Comparison of ENCODE assay signal across 26 cellular contexts in the genomic region with DNA sequence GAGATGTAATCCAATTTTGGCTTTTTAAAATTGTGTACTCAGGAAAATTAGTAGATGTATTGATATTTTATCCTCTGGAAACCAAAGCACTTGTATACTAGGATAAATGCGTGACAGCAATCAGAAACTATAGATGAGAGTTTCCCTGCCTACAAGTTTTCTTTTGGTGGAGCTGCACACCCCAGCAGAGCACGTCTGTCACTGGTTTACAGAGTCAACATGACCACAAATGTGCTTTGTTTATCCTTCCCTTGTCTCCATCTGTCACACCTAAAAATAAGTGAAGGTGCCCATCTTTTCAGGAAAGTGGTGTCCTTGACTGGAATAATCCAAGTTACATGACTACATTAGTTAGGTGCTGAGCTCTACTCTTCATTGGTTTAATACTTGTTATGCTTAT.
"Had no signal": no experiment of that assay in that cellular context is flagged by ENCODE, and none has a peak within 500 bp of the region (broad histone marks: within the 10 kb centered on the region; RNA-seq: fewer than 3 reads in every experiment).

No MANE protein-coding gene starts in this region.

- H3K27ac Mint-ChIP-seq: activated CD4-positive, alpha-beta memory T cell treated with anti-CD3 and anti-CD28 coated beads, Interleukin-2, amount 10 ng/mL, durations not matched to agents 7 days and 5 days; activated CD4-positive, alpha-beta T cell treated with anti-CD3 and anti-CD28 coated beads, Interleukin-2, amount 10 ng/mL, durations not matched to agents 7 days and 5 days; activated naive CD4-positive, alpha-beta T cell treated with anti-CD3 and anti-CD28 coated beads, Interleukin-2, amount 10 ng/mL, durations not matched to agents 7 days and 5 days; activated naive CD8-positive, alpha-beta T cell treated with anti-CD3 and anti-CD28 coated beads, Interleukin-2, amount 10 ng/mL, durations not matched to agents 7 days and 5 days; activated T-cell treated with anti-CD3 and anti-CD28 coated beads, Interleukin-2, amount 50 U/mL, for 24 hours; endodermal cell; natural killer cell treated with Interleukin-12 subunit alpha and Interleukin-12 subunit beta and Interleukin-15 and Interleukin-18, amount 100 ng/mL, for 72 hours; WTC11 had no signal

- H3K4me3 Mint-ChIP-seq: activated CD4-positive, alpha-beta memory T cell treated with anti-CD3 and anti-CD28 coated beads, Interleukin-2, amount 10 ng/mL, durations not matched to agents 7 days and 5 days; activated CD4-positive, alpha-beta T cell treated with anti-CD3 and anti-CD28 coated beads, Interleukin-2, amount 10 ng/mL, durations not matched to agents 7 days and 5 days; activated naive CD4-positive, alpha-beta T cell treated with anti-CD3 and anti-CD28 coated beads, Interleukin-2, amount 10 ng/mL, durations not matched to agents 7 days and 5 days; activated naive CD8-positive, alpha-beta T cell treated with anti-CD3 and anti-CD28 coated beads, Interleukin-2, amount 10 ng/mL, durations not matched to agents 7 days and 5 days; activated T-cell treated with anti-CD3 and anti-CD28 coated beads, Interleukin-2, amount 50 U/mL, for 24 hours; endodermal cell; natural killer cell treated with Interleukin-12 subunit alpha and Interleukin-12 subunit beta and Interleukin-15 and Interleukin-18, amount 100 ng/mL, for 72 hours; WTC11 had no signal

- H3K4me2 ChIP-seq: smooth muscle cell had no signal

- H3K27ac ChIP-seq: ascending aorta, brain microvascular endothelial cell, heart right ventricle, left lung, lower lobe of right lung, right atrium auricular region, suprapubic skin, tibial artery, upper lobe of right lung had no signal

- H3K9me3 ChIP-seq: ascending aorta, lower lobe of right lung, right atrium auricular region, suprapubic skin, tibial artery, upper lobe of right lung had no signal

- H3K36me3 ChIP-seq: ascending aorta, brain microvascular endothelial cell, heart right ventricle, left lung, lower lobe of right lung, right atrium auricular region, suprapubic skin, tibial artery, upper lobe of right lung had no signal

- H3K4me1 ChIP-seq: ascending aorta, heart right ventricle, left lung, lower lobe of right lung, right atrium auricular region, suprapubic skin, tibial artery, upper lobe of right lung had no signal

- H3K9me3 Mint-ChIP-seq: activated T-cell treated with anti-CD3 and anti-CD28 coated beads, Interleukin-2, amount 50 U/mL, for 24 hours had no signal

- H3K27me3 ChIP-seq: ascending aorta, brain microvascular endothelial cell, heart right ventricle, left lung, right atrium auricular region, suprapubic skin, tibial artery, upper lobe of right lung had no signal

- ATAC-seq: esophagus mucosa; heart right ventricle; left lung; lower lobe of right lung; natural killer cell treated with Interleukin-12 subunit alpha and Interleukin-12 subunit beta and Interleukin-15 and Interleukin-18, amount 100 ng/mL, for 72 hours; upper lobe of right lung; WTC11 had no signal

- DNase-seq: activated CD4-positive, alpha-beta memory T cell treated with anti-CD3 and anti-CD28 coated beads, Interleukin-2, amount 10 ng/mL, durations not matched to agents 7 days and 5 days; activated CD4-positive, alpha-beta T cell treated with anti-CD3 and anti-CD28 coated beads for 1 hour; activated CD4-positive, alpha-beta T cell treated with anti-CD3 and anti-CD28 coated beads, Interleukin-2, amount 10 ng/mL, durations not matched to agents 7 days and 5 days; activated CD8-positive, alpha-beta memory T cell treated with anti-CD3 and anti-CD28 coated beads, Interleukin-2, amount 50 U/mL, for 48 hours; activated gamma-delta T cell; activated naive CD4-positive, alpha-beta T cell treated with anti-CD3 and anti-CD28 coated beads, Interleukin-2, amount 10 ng/mL, durations not matched to agents 7 days and 5 days; activated naive CD8-positive, alpha-beta T cell treated with anti-CD3 and anti-CD28 coated beads, Interleukin-2, amount 10 ng/mL, durations not matched to agents 7 days and 5 days; activated T-cell treated with anti-CD3 and anti-CD28 coated beads, Interleukin-2, amount 50 U/mL, for 24 hours; brain microvascular endothelial cell; endodermal cell; foreskin melanocyte; heart right ventricle; lower lobe of right lung; mesenchymal stem cell; stimulated activated CD4-positive, alpha-beta T cell treated with anti-CD3 and anti-CD28 coated beads, Interleukin-2, amount 100 ng/mL, for 24 hours; stimulated activated naive CD4-positive, alpha-beta T cell; tibial artery; upper lobe of right lung had no signal

- H3K4me3 ChIP-seq: ascending aorta, heart right ventricle, left lung, lower lobe of right lung, right atrium auricular region, smooth muscle cell, suprapubic skin, tibial artery, upper lobe of right lung had no signal

- H3K4me1 Mint-ChIP-seq: activated CD4-positive, alpha-beta memory T cell treated with anti-CD3 and anti-CD28 coated beads, Interleukin-2, amount 10 ng/mL, durations not matched to agents 7 days and 5 days; activated CD4-positive, alpha-beta T cell treated with anti-CD3 and anti-CD28 coated beads, Interleukin-2, amount 10 ng/mL, durations not matched to agents 7 days and 5 days; activated naive CD4-positive, alpha-beta T cell treated with anti-CD3 and anti-CD28 coated beads, Interleukin-2, amount 10 ng/mL, durations not matched to agents 7 days and 5 days; activated naive CD8-positive, alpha-beta T cell treated with anti-CD3 and anti-CD28 coated beads, Interleukin-2, amount 10 ng/mL, durations not matched to agents 7 days and 5 days; endodermal cell; WTC11 had no signal

- H3K36me3 Mint-ChIP-seq: activated naive CD4-positive, alpha-beta T cell treated with anti-CD3 and anti-CD28 coated beads, Interleukin-2, amount 10 ng/mL, durations not matched to agents 7 days and 5 days; activated naive CD8-positive, alpha-beta T cell treated with anti-CD3 and anti-CD28 coated beads, Interleukin-2, amount 10 ng/mL, durations not matched to agents 7 days and 5 days had no signal
